Comparison of ENCODE assay signal across 1 cellular context in the genomic region with DNA sequence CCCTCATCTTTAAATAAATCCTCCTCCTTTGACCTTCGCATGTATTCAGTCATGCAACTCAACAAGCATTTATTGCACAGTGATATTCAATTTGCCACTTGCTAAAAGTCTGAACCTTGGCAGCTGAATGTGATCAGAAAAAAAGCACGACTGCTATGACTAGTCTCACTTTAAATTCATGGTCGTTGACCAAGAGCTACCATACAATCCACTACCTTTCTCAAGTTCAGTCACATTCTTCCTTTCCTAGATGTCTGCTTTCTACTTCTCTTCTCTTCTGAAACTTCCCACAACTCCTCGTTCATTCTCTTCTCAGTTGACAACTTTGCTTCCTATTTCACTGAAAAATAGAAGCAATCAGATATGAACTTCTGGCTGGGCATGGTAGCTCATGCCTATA.
TF ChIP-seq lines count a peak whose summit lies in the region.

No MANE protein-coding gene starts in this region.

TF ChIP-seq in GM12878, 131 proteins besides CTCF, POLR2A, EP300 and RAD21:
- TF ChIP-seq RUNX3 (IDR thresholded peaks at IDR 0.05; ENCODE audit: low read length) (peak; percentile 39), ETV6 (conservative IDR thresholded peaks at IDR 0.05 in 1 of 2, IDR thresholded peaks at IDR 0.05 in 1 of 2; ENCODE audit: borderline replicate concordance in 1 of 2, low read depth in 1 of 2) (peak in 1 of 2 experiments; percentile 84; a peak in 2 of 4 replicates), JUNB (IDR thresholded peaks at IDR 0.05) (peak; percentile 50), ZNF622 (IDR thresholded peaks at IDR 0.05) (no peak)
TF ChIP-seq in GM12878: peak in this region for 3.
